34 cellular contexts compared by ENCODE assay signal in the genomic region with DNA sequence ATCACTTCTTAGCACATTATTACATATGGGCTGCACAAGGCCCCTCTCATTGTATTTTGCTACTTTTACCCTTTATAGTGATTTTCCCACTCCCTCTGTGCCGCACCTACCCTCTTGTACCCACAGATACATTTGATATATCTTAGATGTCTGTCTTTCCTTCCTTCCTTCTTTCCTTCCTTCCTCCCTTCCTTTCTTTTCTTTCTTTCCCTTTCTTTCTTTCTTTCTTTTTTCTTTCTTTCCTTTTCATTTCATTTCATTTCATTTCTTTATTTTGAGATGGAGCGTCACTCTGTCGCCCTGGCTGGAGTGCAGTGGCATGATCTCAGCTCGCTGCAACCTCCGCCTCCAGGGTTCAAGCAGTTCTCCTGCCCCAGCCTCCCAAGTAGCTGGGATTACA. TPM values are rescaled to one million over a fixed set of nuclear protein-coding genes. Genes with fewer than 3 reads are reported as not detected.
"Had no signal": no experiment of that assay in that cellular context is flagged by ENCODE, and none has a peak within 500 bp of the region (broad histone marks: within the 10 kb centered on the region; RNA-seq: fewer than 3 reads in every experiment).

No MANE protein-coding gene starts in this region.

- H3K4me3 ChIP-seq: colonic mucosa, dorsolateral prefrontal cortex, esophagus muscularis mucosa, gastrocnemius medialis, heart left ventricle had no signal

- DNase-seq: activated B cell treated with CpG ODN at 0.5 μM for 24 hours; activated CD4-positive, alpha-beta T cell treated with anti-CD3 and anti-CD28 coated beads for 48 hours; activated CD4-positive, alpha-beta T cell treated with anti-CD3 and anti-CD28 coated beads, Interleukin-2, amount 50 U/mL, for 1 hour; activated CD4-positive, alpha-beta T cell treated with anti-CD3 and anti-CD28 coated beads, Interleukin-2, amount 50 U/mL, for 48 hours; activated CD8-positive, alpha-beta memory T cell treated with anti-CD3 and anti-CD28 coated beads, Interleukin-2, amount 10 ng/mL, durations not matched to agents 7 days and 5 days; activated CD8-positive, alpha-beta memory T cell treated with anti-CD3 and anti-CD28 coated beads, Interleukin-2, amount 50 U/mL, for 4 hours; activated effector memory CD4-positive, alpha-beta T cell treated with anti-CD3 and anti-CD28 coated beads, Interleukin-2, amount 50 U/mL, for 16 hours; activated naive CD4-positive, alpha-beta T cell treated with anti-CD3 and anti-CD28 coated beads, Interleukin-2, amount 50 U/mL, for 16 hours; activated T-cell treated with anti-CD3 and anti-CD28 coated beads, Interleukin-2, amount 50 U/mL, for 1 hour; activated T-cell treated with anti-CD3 and anti-CD28 coated beads, Interleukin-2, amount 50 U/mL, for 48 hours; amniotic stem cell; anterior cingulate cortex; brain microvascular endothelial cell; cerebellar nuclear complex; colonic mucosa; dorsolateral prefrontal cortex; effector memory CD4-positive, alpha-beta T cell; endodermal cell; erythroblast; foreskin keratinocyte; gastrocnemius medialis; glutamatergic neuron; heart left ventricle; T1000; WERI-Rb-1 had no signal

- H3K27ac Mint-ChIP-seq: activated B cell treated with CpG ODN at 0.5 μM for 24 hours; activated CD8-positive, alpha-beta memory T cell treated with anti-CD3 and anti-CD28 coated beads, Interleukin-2, amount 10 ng/mL, durations not matched to agents 7 days and 5 days; activated naive CD8-positive, alpha-beta T cell; activated T-helper 1 cell treated with anti-CD3 and anti-CD28 coated beads, Interleukin-12 subunit alpha, Interleukin-12 subunit beta, Interleukin-2, Interleukin-4 antibody, amounts not matched to agents 30 ng/mL and 10 ng/mL and 1 ng/mL, durations not matched to agents 14 hours and 24 hours and 36 hours; activated T-helper 2 cell treated with anti-CD3 and anti-CD28 coated beads, Interferon-gamma antibody, Interleukin-2, Interleukin-4, amounts not matched to agents 10 μg/mL and 5 μg/mL and 100 μg/mL, durations not matched to agents 14 hours and 24 hours and 36 hours; dendritic cell treated with granulocyte-macrophage colony-stimulating factor and Interleukin-4, amounts not matched to agents 40 ng/mL and 50 ng/mL, for 4 days; endodermal cell had no signal

- H3K27me3 Mint-ChIP-seq: activated B cell treated with CpG ODN at 0.5 μM for 24 hours; activated CD8-positive, alpha-beta memory T cell treated with anti-CD3 and anti-CD28 coated beads, Interleukin-2, amount 10 ng/mL, durations not matched to agents 7 days and 5 days; activated naive CD8-positive, alpha-beta T cell; dendritic cell treated with granulocyte-macrophage colony-stimulating factor and Interleukin-4, amounts not matched to agents 40 ng/mL and 50 ng/mL, for 4 days had no signal

- ATAC-seq: activated CD4-positive, CD25-positive, alpha-beta regulatory T cell treated with anti-CD3 and anti-CD28 coated beads, Interleukin-2, amount 50 U/mL, for 24 hours; activated CD8-positive, alpha-beta memory T cell treated with anti-CD3 and anti-CD28 coated beads, Interleukin-2, amount 10 ng/mL, durations not matched to agents 7 days and 5 days; foreskin keratinocyte; gastrocnemius medialis; heart left ventricle; SK-N-SH treated with all-trans-retinoic acid at 6 μM for 48 hours had no signal

- H3K9me3 ChIP-seq: colonic mucosa, esophagus muscularis mucosa, gastrocnemius medialis, heart left ventricle had no signal

- H3K27me3 ChIP-seq: brain microvascular endothelial cell, colonic mucosa, dorsolateral prefrontal cortex, esophagus muscularis mucosa, foreskin keratinocyte, gastrocnemius medialis, heart left ventricle had no signal

- H3K4me1 ChIP-seq: colonic mucosa, esophagus muscularis mucosa, gastrocnemius medialis, heart left ventricle had no signal

- H3K27ac ChIP-seq: brain microvascular endothelial cell, colonic mucosa, dorsolateral prefrontal cortex, esophagus muscularis mucosa, foreskin keratinocyte, gastrocnemius medialis, heart left ventricle, WERI-Rb-1 had no signal

- H3K4me1 Mint-ChIP-seq: endodermal cell had no signal

- H3K9me3 Mint-ChIP-seq: activated B cell treated with CpG ODN at 0.5 μM for 24 hours; activated T-helper 1 cell treated with anti-CD3 and anti-CD28 coated beads, Interleukin-12 subunit alpha, Interleukin-12 subunit beta, Interleukin-2, Interleukin-4 antibody, amounts not matched to agents 30 ng/mL and 10 ng/mL and 1 ng/mL, durations not matched to agents 14 hours and 24 hours and 36 hours; activated T-helper 2 cell treated with anti-CD3 and anti-CD28 coated beads, Interferon-gamma antibody, Interleukin-2, Interleukin-4, amounts not matched to agents 10 μg/mL and 5 μg/mL and 100 μg/mL, durations not matched to agents 14 hours and 24 hours and 36 hours; dendritic cell treated with granulocyte-macrophage colony-stimulating factor and Interleukin-4, amounts not matched to agents 40 ng/mL and 50 ng/mL, for 4 days; endodermal cell had no signal

- H3K4me3 Mint-ChIP-seq: activated B cell treated with CpG ODN at 0.5 μM for 24 hours; activated CD8-positive, alpha-beta memory T cell treated with anti-CD3 and anti-CD28 coated beads, Interleukin-2, amount 10 ng/mL, durations not matched to agents 7 days and 5 days; activated naive CD8-positive, alpha-beta T cell; activated T-helper 1 cell treated with anti-CD3 and anti-CD28 coated beads, Interleukin-12 subunit alpha, Interleukin-12 subunit beta, Interleukin-2, Interleukin-4 antibody, amounts not matched to agents 30 ng/mL and 10 ng/mL and 1 ng/mL, durations not matched to agents 14 hours and 24 hours and 36 hours; dendritic cell treated with granulocyte-macrophage colony-stimulating factor and Interleukin-4, amounts not matched to agents 40 ng/mL and 50 ng/mL, for 4 days; endodermal cell had no signal

RNA-seq across cellular contexts. Expression of a gene that starts 56.6 kb away (rescaled TPM):
- total RNA-seq: activated B cell treated with CpG ODN at 0.5 μM for 24 hours; activated CD8-positive, alpha-beta memory T cell treated with anti-CD3 and anti-CD28 coated beads for 36 hours; activated CD8-positive, alpha-beta memory T cell treated with anti-CD3 and anti-CD28 coated beads, Interleukin-2, amount 10 ng/mL, durations not matched to agents 7 days and 5 days; activated T-helper 1 cell treated with anti-CD3 and anti-CD28 coated beads, Interleukin-12 subunit alpha, Interleukin-12 subunit beta, Interleukin-2, Interleukin-4 antibody, amounts not matched to agents 30 ng/mL and 10 ng/mL and 1 ng/mL, durations not matched to agents 14 hours and 24 hours and 36 hours; activated T-helper 2 cell treated with anti-CD3 and anti-CD28 coated beads, Interferon-gamma antibody, Interleukin-2, Interleukin-4, amounts not matched to agents 10 μg/mL and 5 μg/mL and 100 μg/mL, durations not matched to agents 14 hours and 24 hours and 36 hours; colonic mucosa; T-helper 1 cell treated with Interleukin-12 subunit alpha and Interleukin-12 subunit beta and Interleukin-4 antibody, amounts not matched to agents 30 ng/mL and 1 ng/mL, for 36 hours had no signal
